In the genomic region with DNA sequence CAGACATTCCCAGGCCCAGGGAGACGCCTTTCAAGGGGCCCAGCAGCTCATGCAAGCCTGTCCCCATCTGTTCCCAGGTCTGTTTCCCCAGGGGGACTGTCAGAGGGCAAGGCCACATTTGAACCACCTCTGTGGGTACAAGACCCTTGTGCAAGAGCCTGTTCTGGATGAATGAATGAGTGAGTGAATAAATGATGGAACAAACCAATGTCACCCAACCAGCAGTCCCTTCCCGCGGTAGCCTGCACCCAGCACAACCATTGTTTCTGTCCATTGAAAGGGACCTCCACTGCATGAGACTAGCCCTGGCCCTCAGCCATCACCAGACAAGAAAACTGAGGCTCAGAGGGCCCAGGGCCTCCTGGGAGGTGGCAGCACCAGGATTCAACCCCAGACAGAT, we compare ENCODE assay signal across 1 cellular context.
TF ChIP-seq lines count a peak whose summit lies in the region.

No MANE protein-coding gene starts in this region.

TF ChIP-seq in H1, 55 proteins besides CTCF, POLR2A, EP300 and RAD21 (continued from another document):
- TF ChIP-seq SAP30 (IDR thresholded peaks at IDR 0.05; ENCODE audit: insufficient read depth, insufficient replicate concordance, low read length): no peak
- TF ChIP-seq, protein P1, sequence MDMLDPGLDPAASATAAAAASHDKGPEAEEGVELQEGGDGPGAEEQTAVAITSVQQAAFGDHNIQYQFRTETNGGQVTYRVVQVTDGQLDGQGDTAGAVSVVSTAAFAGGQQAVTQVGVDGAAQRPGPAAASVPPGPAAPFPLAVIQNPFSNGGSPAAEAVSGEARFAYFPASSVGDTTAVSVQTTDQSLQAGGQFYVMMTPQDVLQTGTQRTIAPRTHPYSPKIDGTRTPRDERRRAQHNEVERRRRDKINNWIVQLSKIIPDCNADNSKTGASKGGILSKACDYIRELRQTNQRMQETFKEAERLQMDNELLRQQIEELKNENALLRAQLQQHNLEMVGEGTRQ (IDR thresholded peaks at IDR 0.05; ENCODE audit: low read length): no peak
- TF ChIP-seq NRF1 (IDR thresholded peaks at IDR 0.05; ENCODE audit: low read depth, low read length): no peak
- no peak for TF ChIP-seq HDAC2 (IDR thresholded peaks at IDR 0.05; ENCODE audit: borderline replicate concordance in 1 of 2, low read depth in 2 of 2, low read length in 2 of 2)
- TF ChIP-seq ASH2L (IDR thresholded peaks at IDR 0.05; ENCODE audit: low read length): no peak
- no peak for TF ChIP-seq RBBP5 (IDR thresholded peaks at IDR 0.05; ENCODE audit: borderline replicate concordance, low read depth, low read length)
- TF ChIP-seq ZNF274 (IDR thresholded peaks at IDR 0.05; ENCODE audit: borderline replicate concordance, extremely low read depth, low read length): no peak
- TF ChIP-seq CREB1 (IDR thresholded peaks at IDR 0.05): no peak
- TF ChIP-seq CTBP2 (IDR thresholded peaks at IDR 0.05; ENCODE audit: borderline replicate concordance, insufficient read depth, insufficient read length, low read length): no peak
TF ChIP-seq in H1: peak in this region for 0.
